8 cellular contexts compared by ENCODE assay signal in the genomic region with DNA sequence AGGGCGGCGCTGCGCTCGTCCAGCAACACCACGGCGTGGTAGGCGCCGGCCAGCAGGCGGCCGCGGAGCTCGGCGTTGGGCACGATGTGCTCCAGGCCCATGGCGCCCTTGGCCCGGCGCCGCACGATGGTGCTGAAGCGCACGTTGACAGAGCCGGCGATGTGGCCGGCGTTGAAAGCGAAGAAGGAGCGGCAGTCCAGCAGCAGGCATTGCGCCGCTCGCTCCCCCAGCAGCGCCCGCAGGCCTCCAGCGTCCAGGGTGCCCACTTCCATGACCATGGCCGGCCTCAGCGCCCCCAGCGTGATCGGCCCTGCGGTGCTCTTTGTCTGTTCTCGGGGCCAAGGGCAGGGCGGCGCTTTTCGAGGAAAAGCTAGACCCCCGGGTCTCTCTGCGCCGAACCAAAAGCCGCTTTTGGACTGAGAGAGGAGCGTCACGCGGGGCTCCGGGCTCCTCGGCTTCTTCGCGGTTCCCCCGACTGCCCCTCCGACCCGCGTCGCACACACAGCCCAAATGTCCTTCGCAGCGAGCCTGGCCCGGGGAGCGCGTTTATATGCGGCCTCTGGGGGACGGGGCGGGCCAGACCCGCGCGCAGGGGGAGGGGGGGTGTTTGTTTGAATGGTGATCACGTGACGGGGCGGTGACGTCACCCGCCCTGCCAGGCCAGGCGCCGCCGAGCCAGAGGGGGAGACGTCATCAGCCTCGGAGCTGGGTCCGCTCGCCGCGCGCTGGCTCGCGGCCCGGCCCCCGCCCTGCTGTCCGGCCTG. TPM values are rescaled to one million over a fixed set of nuclear protein-coding genes. Genes with fewer than 3 reads are reported as not detected.
DNase-seq lines count a peak whose midpoint lies in the region; ATAC-seq and TF ChIP-seq lines count a peak whose summit lies in the region.

A gene with protein sequence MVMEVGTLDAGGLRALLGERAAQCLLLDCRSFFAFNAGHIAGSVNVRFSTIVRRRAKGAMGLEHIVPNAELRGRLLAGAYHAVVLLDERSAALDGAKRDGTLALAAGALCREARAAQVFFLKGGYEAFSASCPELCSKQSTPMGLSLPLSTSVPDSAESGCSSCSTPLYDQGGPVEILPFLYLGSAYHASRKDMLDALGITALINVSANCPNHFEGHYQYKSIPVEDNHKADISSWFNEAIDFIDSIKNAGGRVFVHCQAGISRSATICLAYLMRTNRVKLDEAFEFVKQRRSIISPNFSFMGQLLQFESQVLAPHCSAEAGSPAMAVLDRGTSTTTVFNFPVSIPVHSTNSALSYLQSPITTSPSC (minus strand): TSS at position 521 of the 764 bp plus-strand sequence. CDS start 243 bp downstream, at position 278.

- H3K9me3 ChIP-seq in adrenal gland (replicated peaks in 1 of 3) (no peaks in the 10 kb centered on the region), transverse colon (no peaks in the 10 kb centered on the region)

- H3K4me3 ChIP-seq in adrenal gland (peak within 1 kb of the TSS; percentile 18 to 90 (median 54)), transverse colon (peak within 1 kb of the TSS; percentile 81 to 98 (median 82))

- intact Hi-C loops in adrenal gland (cut with DNase I): loop anchor here (5.0 to 10.0 kb wide), 2 partner anchors 96 to 134 kb away; no protein-coding TSS in a partner anchor
- intact Hi-C loops in cardiac septum (cut with DNase I): loop anchor here (1.0 to 2.0 kb wide), 4 partner anchors 24 to 162 kb away; no protein-coding TSS in a partner anchor
- intact Hi-C loops in posterior cingulate gyrus (cut with DNase I): loop anchor here (2.0 to 5.0 kb wide), 3 partner anchors 48 to 98 kb away; a partner anchor contains a TSS
- intact Hi-C loops in transverse colon (cut with DNase I; ENCODE audit: low total_unique reads): loop anchor here (10.0 kb wide), 1 partner anchor 64 kb away; a partner anchor contains a TSS

- DNase-seq in NCI-H1417 treated with DMSO at 0.1 percent for 48 hours (lab: John Stamatoyannopoulos, UW) (peak; percentile 21), T follicular helper cell (ENCODE audit: low read depth) (peak; percentile 98), adrenal gland (peak; percentile 99 to 100 (median 100)), cardiac septum (ENCODE audit: low spot score) (peak; percentile 100), posterior cingulate gyrus (peak; percentile 97 to 100 (median 98)), transverse colon (peak; percentile 99)

- TF ChIP-seq POLR2A in adrenal gland (IDR thresholded peaks at IDR 0.05) (peak in 1 of 2 donors; percentile 100), transverse colon (IDR thresholded peaks at IDR 0.05) (peak; percentile 100)

- in situ Hi-C loops in transverse colon (cut with MboI; ENCODE audit: low pct_ligation_motif_present in 1 of 4, low pct_unique_long_range_greater_than_20kb in 1 of 4, low sequenced_read_pairs in 3 of 4): loop anchor here in 2 of 4 donors (10.0 kb wide), 2 partner anchors 64 to 84 kb away; a partner anchor contains a TSS

- TF ChIP-seq CTCF in GM12874 (IDR thresholded peaks at IDR 0.05; ENCODE audit: insufficient read depth, low read depth, low read length) (peak; percentile 72), adrenal gland (IDR thresholded peaks at IDR 0.05) (peak in 4 of 6 experiments; percentile 14 to 74 (median 40)), transverse colon (IDR thresholded peaks at IDR 0.05) (peak; percentile 32 to 80 (median 56))

- H3K27me3 ChIP-seq in adrenal gland: no peaks in the 10 kb centered on the region
- no peaks in the 10 kb centered on the region for H3K27me3 ChIP-seq in transverse colon

- WGBS in adrenal gland, 4 donors: 0 to 1% (median 0%) methylated on average over 3 to 89 of the region's 89 CpGs
- WGBS in transverse colon (ENCODE audit: low coverage in 1 of 2), 2 donors: 1% methylated on average over 32 of the region's 89 CpGs; no CpG with 5 or more reads in 1 of the 2 donors

- H3K27ac ChIP-seq in adrenal gland (peak within 1 kb of the TSS; percentile 99 to 100 (median 99)), transverse colon (peak within 1 kb of the TSS; percentile 99 to 100 (median 100))

- ATAC-seq in HG02759 (IDR thresholded peaks at IDR 0.05; ENCODE audit: unreplicated experiment): peak; percentile 67

- peak; percentile 59 for TF ChIP-seq EP300 in transverse colon (IDR thresholded peaks at IDR 0.05; ENCODE audit: low read depth)

- H3K4me1 ChIP-seq in adrenal gland (replicated peaks in 1 of 2) (peaks cover 47 to 74% of the 10 kb centered on the region in 2 donors), transverse colon (peaks cover 24 to 75% (median 54%) of the 10 kb centered on the region in 4 donors)

- peaks cover 0 to 27% of the 10 kb centered on the region in 2 donors for H3K36me3 ChIP-seq in adrenal gland (replicated peaks in 1 of 2)
- peaks cover 0 to 30% (median 13%) of the 10 kb centered on the region in 4 donors for H3K36me3 ChIP-seq in transverse colon

RNA-seq across cellular contexts. Expression of the gene that starts here (rescaled TPM):
- total RNA-seq in adrenal gland (100 to 1,000 TPM in 7 of 8 donors, 10 to 100 TPM in 1; 60.5 to 603 (median 339) TPM), cardiac septum (49.9 TPM), transverse colon (100 to 1,000 TPM; 469 to 701 (median 567) TPM)
- polyA plus RNA-seq in adrenal gland: 100 to 1,000 TPM in 1 of 3 donors, 10 to 100 TPM in 2; 59.5 to 107 (median 77.1) TPM

Comparison
In these comparisons a context has a peak if more than half of its experiments do, and no peak if none do; other contexts are left out.
1. Peak in every context shown above with its lines: DNase-seq, ATAC-seq, H3K4me3 ChIP-seq and H3K27ac ChIP-seq.
2. DNase-seq: peak in every context shown above with its lines; median percentile 100 in adrenal gland; 100 in cardiac septum; 99 in transverse colon; 98 in posterior cingulate gyrus; 98 in T follicular helper cell; 21 in NCI-H1417 treated with DMSO at 0.1 percent for 48 hours.